In genomic region chr1:2208309-2209239, GRCh38 we compare ENCODE assay signal across 10 cellular contexts. TPM values are rescaled to one million over a fixed set of nuclear protein-coding genes. Genes with fewer than 3 reads are reported as not detected.
A peak's percentile ranks its signal among the peaks of the same experiment; 100 is the strongest.
DNase-seq lines count a peak whose midpoint lies in the region; ATAC-seq and TF ChIP-seq lines count a peak whose summit lies in the region.
"Had no signal": no experiment of that assay in that cellular context is flagged by ENCODE, and none has a peak within 500 bp of the region (broad histone marks: within the 10 kb centered on the region; RNA-seq: fewer than 3 reads in every experiment).

No MANE protein-coding gene starts in this region.

- peak overlapping the region; percentile 50 for H3K27ac Mint-ChIP-seq in neural crest cell (ENCODE audit: unreplicated experiment)

- H3K4me2 ChIP-seq in PC-3 (ENCODE audit: low read length) = peak overlapping the region; percentile 80
- no peak overlapping the region for H3K4me2 ChIP-seq in OCI-LY7 (ENCODE audit: low read length)

- H4K20me1 ChIP-seq in PC-3 (ENCODE audit: low read length) (no peaks in the 10 kb centered on the region), OCI-LY7 (ENCODE audit: insufficient read depth, low read length) (no peaks in the 10 kb centered on the region; the same call in 1 of the 2 replicates)

- intact Hi-C loops in PC-3 (cut with micrococcal nuclease) (loop anchor here (2.0 to 5.0 kb wide), 2 partner anchors 14 to 104 kb away; partner anchors contain the start of gene FAAP20), OCI-LY7 (cut with micrococcal nuclease; ENCODE audit: unreplicated experiment) (no loop called here)

- no peaks in the 10 kb centered on the region for H3K9me3 ChIP-seq in PC-3 (ENCODE audit: low read length)
- no peaks in the 10 kb centered on the region for H3K9me3 ChIP-seq in OCI-LY7 (ENCODE audit: low read length)

- H3K4me1 ChIP-seq in PC-3 (ENCODE audit: insufficient read depth, low read length) = peaks cover 54% of the 10 kb centered on the region
- peaks cover 15% of the 10 kb centered on the region for H3K4me1 ChIP-seq in OCI-LY7 (ENCODE audit: insufficient read depth, low read length, poor library complexity, severe bottlenecking)

- 0 out of 2 replicates have a peak overlapping the region, but pooled peaks have one; percentile 8 for H3K9ac ChIP-seq in PC-3 (ENCODE audit: low read length)

- H3K4me3 ChIP-seq in PC-3 (ENCODE audit: low read length) (peak overlapping the region; percentile 28; the same call in 1 of the 2 replicates), epithelial cell of proximal tubule (ENCODE audit: low read depth, low read length) (peak overlapping the region; percentile 27), OCI-LY7 (ENCODE audit: low read depth, low read length, poor library complexity, severe bottlenecking) (no peak overlapping the region)

- no peaks in the 10 kb centered on the region for H3K9me3 Mint-ChIP-seq in neural crest cell

- no peaks in the 10 kb centered on the region for H3K9me2 ChIP-seq in PC-3 (replicated peaks; ENCODE audit: low read length)
- no peaks in the 10 kb centered on the region for H3K9me2 ChIP-seq in OCI-LY7 (ENCODE audit: insufficient read depth, low read length)

- H3K79me2 ChIP-seq in PC-3 (ENCODE audit: low read length) = no peaks in the 10 kb centered on the region
- H3K79me2 ChIP-seq in OCI-LY7 (ENCODE audit: insufficient read depth, low read depth, low read length) = no peaks in the 10 kb centered on the region

- BruUV-seq in PC-3 (replicated peaks; lab: Mats Ljungman, UMichigan) = no TSS peak
- BruUV-seq in OCI-LY7 (replicated peaks; lab: Mats Ljungman, UMichigan) = no TSS peak

- POLR2A ChIA-PET in PC-3 (lab: Charles Lee; ENCODE audit: unreplicated experiment) = interaction anchor here (0.6 to 2.1 kb wide), 3 partner anchors 9 to 21 kb away, joined by 5 to 9 read pairs (median 6); no protein-coding TSS in a partner anchor
- POLR2A ChIA-PET in OCI-LY7 (lab: Charles Lee) = no interaction called here

- no peaks in the 10 kb centered on the region for H3K27me3 Mint-ChIP-seq in neural crest cell (ENCODE audit: low read depth)

- ATAC-seq in PC-3 = peak; percentile 68
- no peak for ATAC-seq in HG02938 (IDR thresholded peaks at IDR 0.05; ENCODE audit: unreplicated experiment)

- peak; percentile 77 for DNase-seq in AG08395 (ENCODE audit: low spot score)
- peak; percentile 100 for DNase-seq in PC-3
- DNase-seq in epithelial cell of proximal tubule (ENCODE audit: low read depth) = no peak
- no peak for DNase-seq in neural crest cell (ENCODE audit: low read depth, low spot score)
- DNase-seq in COLO829 (ENCODE audit: low spot score) = no peak
- no peak for DNase-seq in NOMO-1 treated with dmso at 0.1 percent for 144 hours (lab: John Stamatoyannopoulos, UW; ENCODE audit: unreplicated experiment)
- DNase-seq in OCI-LY7 (ENCODE audit: low spot score) = no peak
- DNase-seq: GDM1 had no signal

- peak overlapping the region; percentile 54 for H2AFZ ChIP-seq in PC-3 (ENCODE audit: low read length)
- no peak overlapping the region for H2AFZ ChIP-seq in OCI-LY7 (ENCODE audit: low read length)

- H3K4me3 Mint-ChIP-seq in neural crest cell = peak overlapping the region; percentile 63

- no peak for TF ChIP-seq CTCF in PC-3 (conservative IDR thresholded peaks at IDR 0.05; ENCODE audit: low read depth, low read length)
- TF ChIP-seq CTCF in epithelial cell of proximal tubule (conservative IDR thresholded peaks at IDR 0.05; ENCODE audit: low read depth, low read length) = no peak
- no peak for TF ChIP-seq CTCF in neural crest cell (conservative IDR thresholded peaks at IDR 0.05)
- TF ChIP-seq CTCF in OCI-LY7 (conservative IDR thresholded peaks at IDR 0.05; ENCODE audit: low read length) = no peak

- no peaks in the 10 kb centered on the region for H3K27me3 ChIP-seq in PC-3 (ENCODE audit: low read length)

- CTCF ChIA-PET in PC-3 (lab: Charles Lee) (interaction anchor here (1.1 to 1.2 kb wide), 2 partner anchors 9 to 13 kb away, joined by 4 to 5 read pairs; partner anchors contain the start of gene FAAP20), OCI-LY7 (lab: Charles Lee; ENCODE audit: unreplicated experiment) (no interaction called here)

- no peaks in the 10 kb centered on the region for H3F3A ChIP-seq in PC-3 (ENCODE audit: low read length, unreplicated experiment)

- no peaks in the 10 kb centered on the region for H3K36me3 Mint-ChIP-seq in neural crest cell (ENCODE audit: low read depth)

- peaks cover 16% of the 10 kb centered on the region for H3K4me1 Mint-ChIP-seq in neural crest cell

- H3K27ac ChIP-seq in PC-3 (ENCODE audit: low read length) (peak overlapping the region; percentile 54), OCI-LY7 (ENCODE audit: low read depth, low read length, poor library complexity, severe bottlenecking) (no peak overlapping the region)
- H3K27ac ChIP-seq: epithelial cell of prostate had no signal

- no peaks in the 10 kb centered on the region for H3K36me3 ChIP-seq in PC-3 (ENCODE audit: low read depth, low read length)
- H3K36me3 ChIP-seq in OCI-LY7 (ENCODE audit: insufficient read depth, low read length) = no peaks in the 10 kb centered on the region

RNA-seq across cellular contexts. Expression of gene FAAP20, which starts 14.0 kb away (rescaled TPM):
- 114 and 148 TPM in 2 replicates for total RNA-seq in PC-3 (2014; rRNA removed)
- total RNA-seq in epithelial cell of proximal tubule = 40.0 and 63.3 TPM in 2 replicates
- 80.9 and 93.7 TPM in 2 replicates for total RNA-seq in neural crest cell
- 25.7 and 47.4 TPM in 2 replicates for total RNA-seq in OCI-LY7 (2014; rRNA removed; shearing (Covaris generic))
- total RNA-seq in OCI-LY7 (2022) = 55.4 and 55.7 TPM in 2 replicates

RNA-seq across cellular contexts. Expression of gene SKI, which starts 19.5 kb away (rescaled TPM):
- total RNA-seq in PC-3 (2014; rRNA removed) = 28.3 and 61.7 TPM in 2 replicates
- 13.5 and 20.2 TPM in 2 replicates for total RNA-seq in epithelial cell of proximal tubule
- total RNA-seq in neural crest cell = 58.9 and 62.0 TPM in 2 replicates
- 3.4 and 4.7 TPM in 2 replicates for total RNA-seq in OCI-LY7 (2014; rRNA removed; shearing (Covaris generic))
- 10.0 and 11.7 TPM in 2 replicates for total RNA-seq in OCI-LY7 (2022)

Comparison
In these comparisons a context has a peak if more than half of its experiments do, and no peak if none do; other contexts are left out.
1. DNase-seq: peak in AG08395 (single experiment) and PC-3 (single experiment); none in epithelial cell of proximal tubule (single experiment), neural crest cell (single experiment), COLO829 (single experiment), NOMO-1 treated with dmso at 0.1 percent for 144 hours (single experiment) and OCI-LY7 (single experiment).